27 cellular contexts compared by ENCODE assay signal in genomic region chr2:151520976-151521375, GRCh38.
"Had no signal": no experiment of that assay in that cellular context is flagged by ENCODE, and none has a peak within 500 bp of the region (broad histone marks: within the 10 kb centered on the region; RNA-seq: fewer than 3 reads in every experiment).

No MANE protein-coding gene starts in this region.

- H3K9me3 Mint-ChIP-seq: natural killer cell; stimulated activated naive B cell treated with anti-CD40 and anti-IgM and Interleukin-4, amounts not matched to agents 10 μg/mL and 1 μg/mL and 100 μg/mL, for 72 hours; T-cell; T-helper 2 cell treated with Interferon-gamma antibody and Interleukin-4, amounts not matched to agents 5 μg/mL and 100 μg/mL, for 36 hours; type B pancreatic cell had no signal

- DNase-seq: activated CD4-positive, alpha-beta T cell treated with anti-CD3 and anti-CD28 coated beads for 1 hour; activated CD4-positive, alpha-beta T cell treated with anti-CD3 and anti-CD28 coated beads, Interleukin-2, amount 50 U/mL, for 1 hour; activated CD8-positive, alpha-beta T cell treated with anti-CD3 and anti-CD28 coated beads, Interleukin-2, amount 10 ng/mL, durations not matched to agents 7 days and 5 days; activated naive CD4-positive, alpha-beta T cell; adrenal gland; brain microvascular endothelial cell; central memory CD4-positive, alpha-beta T cell; colonic mucosa; dorsolateral prefrontal cortex; esophagus squamous epithelium; heart right ventricle; lower lobe of right lung; natural killer cell; occipital lobe; small intestine; stimulated activated CD4-positive, alpha-beta T cell treated with anti-CD3 and anti-CD28 coated beads, Interleukin-2, amount 100 ng/mL, for 48 hours; stimulated activated CD8-positive, alpha-beta memory T cell treated with anti-CD3 and anti-CD28 coated beads, Interleukin-4, amount 100 ng/mL, for 48 hours; stimulated activated naive B cell treated with anti-CD40 and anti-IgM and Interleukin-4, amounts not matched to agents 10 μg/mL and 1 μg/mL and 100 μg/mL, for 72 hours; T-cell; testis; WERI-Rb-1 had no signal

- H3K4me1 Mint-ChIP-seq: natural killer cell, T-cell had no signal

- ATAC-seq: activated CD8-positive, alpha-beta T cell treated with anti-CD3 and anti-CD28 coated beads, Interleukin-2, amount 10 ng/mL, durations not matched to agents 7 days and 5 days; heart right ventricle; left lobe of liver; lower lobe of right lung; natural killer cell; sciatic nerve; stimulated activated naive B cell treated with anti-CD40 and anti-IgM and Interleukin-4, amounts not matched to agents 10 μg/mL and 1 μg/mL and 100 μg/mL, for 72 hours; T-cell had no signal

- H3K27ac ChIP-seq: adrenal gland, ascending aorta, brain microvascular endothelial cell, colonic mucosa, dorsolateral prefrontal cortex, esophagus squamous epithelium, heart right ventricle, lower lobe of right lung, testis, WERI-Rb-1 had no signal

- H3K4me3 ChIP-seq: adrenal gland, ascending aorta, colonic mucosa, dorsolateral prefrontal cortex, esophagus squamous epithelium, heart right ventricle, lower lobe of right lung, testis had no signal

- H3K4me3 Mint-ChIP-seq: activated CD8-positive, alpha-beta T cell treated with anti-CD3 and anti-CD28 coated beads, Interleukin-2, amount 10 ng/mL, durations not matched to agents 7 days and 5 days; activated naive CD8-positive, alpha-beta T cell; natural killer cell; stimulated activated naive B cell treated with anti-CD40 and anti-IgM and Interleukin-4, amounts not matched to agents 10 μg/mL and 1 μg/mL and 100 μg/mL, for 72 hours; T-cell; T-helper 2 cell treated with Interferon-gamma antibody and Interleukin-4, amounts not matched to agents 5 μg/mL and 100 μg/mL, for 36 hours; type B pancreatic cell had no signal

- H3K36me3 ChIP-seq: adrenal gland, ascending aorta, brain microvascular endothelial cell, colonic mucosa, esophagus squamous epithelium, heart right ventricle, lower lobe of right lung, WERI-Rb-1 had no signal

- H3K27me3 Mint-ChIP-seq: activated naive CD8-positive, alpha-beta T cell; stimulated activated naive B cell treated with anti-CD40 and anti-IgM and Interleukin-4, amounts not matched to agents 10 μg/mL and 1 μg/mL and 100 μg/mL, for 72 hours; T-cell; type B pancreatic cell had no signal

- H3K27me3 ChIP-seq: adrenal gland, ascending aorta, brain microvascular endothelial cell, colonic mucosa, dorsolateral prefrontal cortex, esophagus squamous epithelium, heart right ventricle, testis had no signal

- H3K9me3 ChIP-seq: adrenal gland, ascending aorta, colonic mucosa, esophagus squamous epithelium, heart right ventricle, lower lobe of right lung, testis had no signal

- H3K36me3 Mint-ChIP-seq: type B pancreatic cell had no signal

- H3K4me1 ChIP-seq: adrenal gland, ascending aorta, colonic mucosa, esophagus squamous epithelium, heart right ventricle, lower lobe of right lung, testis had no signal

- H3K27ac Mint-ChIP-seq: activated CD8-positive, alpha-beta T cell treated with anti-CD3 and anti-CD28 coated beads, Interleukin-2, amount 10 ng/mL, durations not matched to agents 7 days and 5 days; activated naive CD8-positive, alpha-beta T cell; natural killer cell; stimulated activated naive B cell treated with anti-CD40 and anti-IgM and Interleukin-4, amounts not matched to agents 10 μg/mL and 1 μg/mL and 100 μg/mL, for 72 hours; T-cell; T-helper 2 cell treated with Interferon-gamma antibody and Interleukin-4, amounts not matched to agents 5 μg/mL and 100 μg/mL, for 36 hours; type B pancreatic cell had no signal
